ENCODE assay signal across 6 cellular contexts in genomic region chr6:148382051-148382450, GRCh38. TPM values are rescaled to one million over a fixed set of nuclear protein-coding genes. Genes with fewer than 3 reads are reported as not detected.
DNase-seq lines count a peak whose midpoint lies in the region; ATAC-seq and TF ChIP-seq lines count a peak whose summit lies in the region.
"Not testable (repeated sequence)": the region's sequence is repeated elsewhere in the genome, so short reads cannot be mapped to it uniquely, and the experiment has no call there.

No MANE protein-coding gene starts in this region.

- not testable (repeated sequence) for TF ChIP-seq CTCF in CD14-positive monocyte (IDR thresholded peaks at IDR 0.05); RWPE1 (conservative IDR thresholded peaks at IDR 0.05; ENCODE audit: low read depth); MCF 10A (IDR thresholded peaks at IDR 0.05; ENCODE audit: unreplicated experiment); right atrium auricular region (IDR thresholded peaks at IDR 0.05); thyroid gland (IDR thresholded peaks at IDR 0.05)

- CTCF ChIA-PET in RWPE1 (lab: Yijun Ruan, JAX); MCF 10A (lab: Yijun Ruan, JAX): not testable (repeated sequence)

- H3K4me3 ChIP-seq in right atrium auricular region; thyroid gland (replicated peaks in 1 of 3): not testable (repeated sequence)

- H3K27ac ChIP-seq in RWPE1 (peak overlapping the region; percentile 16; the same call in 1 of the 2 replicates), right atrium auricular region (peak overlapping the region in 1 of 2 donors; percentile 53), thyroid gland (peak overlapping the region in 2 of 3 donors; percentile 30 to 47)

- H3K27me3 Mint-ChIP-seq in CD14-positive monocyte (ENCODE audit: low read depth in 3 of 3); MCF 10A (ENCODE audit: insufficient read depth, unreplicated experiment): not testable (repeated sequence)

- not testable (repeated sequence) for H3K4me3 Mint-ChIP-seq in CD14-positive monocyte; MCF 10A (ENCODE audit: unreplicated experiment)

- H3K36me3 Mint-ChIP-seq in CD14-positive monocyte; MCF 10A (ENCODE audit: insufficient read depth, unreplicated experiment): not testable (repeated sequence)

- not testable (repeated sequence) for H3K36me3 ChIP-seq in right atrium auricular region, thyroid gland

- not testable (repeated sequence) for TF ChIP-seq POLR2A in thyroid gland (IDR thresholded peaks at IDR 0.05)

- peaks cover 0 to 64% of the 10 kb centered on the region in 2 donors for H3K4me1 ChIP-seq in right atrium auricular region
- H3K4me1 ChIP-seq in thyroid gland = peaks cover 37 to 40% of the 10 kb centered on the region in 2 donors

- BruUV-seq in MCF 10A (replicated peaks; lab: Mats Ljungman, UMichigan) = not testable (repeated sequence)

- not testable (repeated sequence) for DNase-seq in CD14-positive monocyte (ENCODE audit: low spot score); RWPE1 (ENCODE audit: low spot score); MCF 10A (ENCODE audit: unreplicated experiment); thyroid gland
- peak; percentile 47 for DNase-seq in right atrium auricular region (ENCODE audit: low spot score)

- H3K9me3 ChIP-seq in right atrium auricular region, thyroid gland: not testable (repeated sequence)

- POLR2A ChIA-PET in RWPE1 (lab: Yijun Ruan, JAX; ENCODE audit: low non-redundant PET) = not testable (repeated sequence)
- POLR2A ChIA-PET in MCF 10A (lab: Yijun Ruan, JAX) = interaction anchor here (0.6 to 1.1 kb wide), 2 partner anchors 25 to 1468 kb away, joined by 3 read pairs; no protein-coding TSS in a partner anchor

- H3K4me1 Mint-ChIP-seq in CD14-positive monocyte = peaks cover 80% of the 10 kb centered on the region
- H3K4me1 Mint-ChIP-seq in MCF 10A (ENCODE audit: insufficient read depth, unreplicated experiment) = peaks cover 21% of the 10 kb centered on the region

- not testable (repeated sequence) for H3K27me3 ChIP-seq in right atrium auricular region, thyroid gland

- WGBS in thyroid gland, 2 donors = 94 to 95% methylated on average over 6 to 7 of the region's 9 CpGs

- H3K27ac Mint-ChIP-seq in CD14-positive monocyte (peak overlapping the region in 6 of 7 donors; percentile 50 to 89 (median 84)), MCF 10A (ENCODE audit: low read depth, unreplicated experiment) (peak overlapping the region; percentile 31)

- intact Hi-C loops in CD14-positive monocyte (cut with micrococcal nuclease); MCF 10A (cut with micrococcal nuclease); thyroid gland (cut with DNase I): not testable (repeated sequence)

- peaks cover 3 to 28% (median 15%) of the 10 kb centered on the region in 7 donors for H3K9me3 Mint-ChIP-seq in CD14-positive monocyte
- not testable (repeated sequence) for H3K9me3 Mint-ChIP-seq in MCF 10A (ENCODE audit: unreplicated experiment)

- ATAC-seq in esophagus mucosa = peak; percentile 40

RNA-seq across cellular contexts. Expression of gene SASH1, which starts 39.4 kb away (rescaled TPM):
- polyA plus RNA-seq in CD14-positive monocyte = 1 to 10 TPM in 1 of 2 donors, under 1 TPM in 1; 0.90 to 5.1 TPM
- total RNA-seq in MCF 10A (2022) (16.7 and 18.4 TPM in 2 replicates), esophagus mucosa (65.2 TPM), right atrium auricular region (10 to 100 TPM; 39.0 to 42.3 TPM), thyroid gland (100 to 1,000 TPM; 154 to 235 (median 190) TPM)
